8 cellular contexts compared by ENCODE assay signal in genomic region chr4:158211288-158211687, GRCh38. TPM values are rescaled to one million over a fixed set of nuclear protein-coding genes. Genes with fewer than 3 reads are reported as not detected.
DNase-seq lines count a peak whose midpoint lies in the region; ATAC-seq and TF ChIP-seq lines count a peak whose summit lies in the region.

No MANE protein-coding gene starts in this region.

- DNase-seq in AG10803 (ENCODE audit: low read depth) (no peak), LoVo (ENCODE audit: low spot score) (peak; percentile 14), dorsolateral prefrontal cortex (no peak), natural killer cell (no peak), GM19240 (ENCODE audit: insufficient read length, low spot score) (no peak), dedifferentiated amniotic fluid mesenchymal stem cell (ENCODE audit: extremely low spot score) (no peak)

- peak overlapping the region; percentile 45 for H3K4me3 Mint-ChIP-seq in natural killer cell

- intact Hi-C loops in dorsolateral prefrontal cortex (cut with DNase I) (loop anchor here in 1 of 2 donors (2.0 kb wide), 1 partner anchor 18 kb away; no protein-coding TSS in a partner anchor), natural killer cell (cut with micrococcal nuclease) (no loop called here)

- H3K4me3 ChIP-seq in AG10803 (ENCODE audit: low read length) (peak overlapping the region; percentile 60), dorsolateral prefrontal cortex (peak overlapping the region; percentile 33 to 87 (median 67))

- H3K36me3 Mint-ChIP-seq in natural killer cell: no peaks in the 10 kb centered on the region

- H3K27ac ChIP-seq in dorsolateral prefrontal cortex: peak overlapping the region; percentile 85 to 100 (median 97)

- H3K9me3 Mint-ChIP-seq in natural killer cell: peaks cover 0 to 2% of the 10 kb centered on the region in 2 donors

- TF ChIP-seq CTCF in AG10803 (conservative IDR thresholded peaks at IDR 0.05; ENCODE audit: low read length): no peak
- no peak for TF ChIP-seq CTCF in dorsolateral prefrontal cortex (IDR thresholded peaks at IDR 0.05 in 54 of 56, conservative IDR thresholded peaks at IDR 0.05 in 2 of 56; ENCODE audit: low read depth in 1 of 56, partially characterized antibody in 56 of 56)
- TF ChIP-seq CTCF in natural killer cell (IDR thresholded peaks at IDR 0.05): no peak

- H3K27me3 Mint-ChIP-seq in natural killer cell (ENCODE audit: low read depth in 2 of 2): no peaks in the 10 kb centered on the region

- no peak overlapping the region for H3K27ac Mint-ChIP-seq in natural killer cell

- ATAC-seq in natural killer cell (no peak), GM21717 (IDR thresholded peaks at IDR 0.05; ENCODE audit: unreplicated experiment) (no peak), GM21737 (IDR thresholded peaks at IDR 0.05; ENCODE audit: unreplicated experiment) (no peak)

- H3K27me3 ChIP-seq in dorsolateral prefrontal cortex: no peaks in the 10 kb centered on the region

- peaks cover 7 to 13% of the 10 kb centered on the region in 2 donors for H3K4me1 Mint-ChIP-seq in natural killer cell

RNA-seq across cellular contexts. Expression of gene TMEM144, which starts 1.0 kb away (rescaled TPM):
- total RNA-seq in dorsolateral prefrontal cortex (1,000 to 10,000 TPM in 1 of 120 experiments, 100 to 1,000 TPM in 99, 10 to 100 TPM in 20; 33.2 to 1,060 (median 211) TPM), natural killer cell (under 1 TPM in 2 of 3 donors, not detected in 1; 0.31 to 0.78 TPM)

RNA-seq across cellular contexts. Expression of gene GASK1B, which starts 38.5 kb away (rescaled TPM):
- total RNA-seq in dorsolateral prefrontal cortex (10 to 100 TPM; 23.9 to 74.1 (median 43.0) TPM), natural killer cell (1 to 10 TPM in 2 of 3 donors, under 1 TPM in 1; 0.31 to 2.0 (median 1.1) TPM)

Comparison
In these comparisons a context has a peak if more than half of its experiments do, and no peak if none do; other contexts are left out.
1. RNA of gene TMEM144, which starts 1.0 kb away (total RNA-seq): 33.2 to 1,060 TPM in dorsolateral prefrontal cortex; 0.31 to 0.78 TPM in natural killer cell; every median in the first group is over 10 times any median in the second.
2. RNA of gene GASK1B, which starts 38.5 kb away (total RNA-seq): 23.9 to 74.1 TPM in dorsolateral prefrontal cortex; 0.31 to 2.0 TPM in natural killer cell; every median in the first group is over 4 times any median in the second.